15 cellular contexts compared by ENCODE assay signal in genomic region chr19:3712663-3713531, GRCh38. TPM values are rescaled to one million over a fixed set of nuclear protein-coding genes. Genes with fewer than 3 reads are reported as not detected.
DNase-seq lines count a peak whose midpoint lies in the region; ATAC-seq, FAIRE-seq and TF ChIP-seq lines count a peak whose summit lies in the region.
"Had no signal": no experiment of that assay in that cellular context is flagged by ENCODE, and none has a peak within 500 bp of the region (broad histone marks: within the 10 kb centered on the region; RNA-seq: fewer than 3 reads in every experiment).

No MANE protein-coding gene starts in this region.

- H3K27me3 ChIP-seq in Caco-2 (replicated peaks; ENCODE audit: control insufficient read depth, insufficient read depth, low read length) (no peaks in the 10 kb centered on the region), Panc1 (ENCODE audit: control insufficient read depth, insufficient read depth, low read length) (no peaks in the 10 kb centered on the region), rectal smooth muscle tissue (ENCODE audit: control insufficient read depth, insufficient read depth, low read length) (no peaks in the 10 kb centered on the region)
- H3K27me3 ChIP-seq: MG63, neural progenitor cell had no signal

- H3K36me3 ChIP-seq in Caco-2 (ENCODE audit: control insufficient read depth, insufficient read depth, low read length) (no peaks in the 10 kb centered on the region), Panc1 (ENCODE audit: control insufficient read depth, insufficient read depth, low read length) (no peaks in the 10 kb centered on the region), kidney (ENCODE audit: control insufficient read depth in 1 of 2, insufficient read depth in 2 of 2, low read length in 2 of 2) (no peaks in the 10 kb centered on the region), rectal smooth muscle tissue (ENCODE audit: control insufficient read depth, insufficient read depth, low read length) (no peaks in the 10 kb centered on the region)
- H3K36me3 ChIP-seq: BE2C, MG63, neural progenitor cell had no signal

- H3K4me3 ChIP-seq in Caco-2 (ENCODE audit: low read depth, low read length) = no peak overlapping the region
- H3K4me3 ChIP-seq in Panc1 (ENCODE audit: low read depth in 2 of 2, low read length in 2 of 2) = peak overlapping the region in 1 of 2 experiments; percentile 9; a peak in 1 of 4 replicates
- H3K4me3 ChIP-seq in kidney (ENCODE audit: low read length in 2 of 2) = no peak overlapping the region
- H3K4me3 ChIP-seq in rectal smooth muscle tissue (ENCODE audit: low read length) = peak overlapping the region; percentile 32
- H3K4me3 ChIP-seq: MG63, neural progenitor cell had no signal

- no peak for TF ChIP-seq CTCF in Caco-2 (IDR thresholded peaks at IDR 0.05; ENCODE audit: insufficient read depth in 1 of 2, low read depth in 1 of 2, low read length in 1 of 2, severe bottlenecking in 1 of 2, unreplicated experiment in 1 of 2)
- no peak for TF ChIP-seq CTCF in Panc1 (IDR thresholded peaks at IDR 0.05)
- no peak for TF ChIP-seq CTCF in kidney (IDR thresholded peaks at IDR 0.05; ENCODE audit: borderline replicate concordance, extremely low read depth, insufficient read depth)

- H3K9me3 ChIP-seq in Caco-2 (no peaks in the 10 kb centered on the region), Panc1 (ENCODE audit: control insufficient read depth, insufficient read depth, low read depth, low read length) (no peaks in the 10 kb centered on the region), kidney (ENCODE audit: control insufficient read depth in 1 of 2, low read length in 2 of 2) (no peaks in the 10 kb centered on the region)
- H3K9me3 ChIP-seq: BE2C, MG63 had no signal

- BruUV-seq in Caco-2 (replicated peaks; lab: Mats Ljungman, UMichigan) = no TSS peak
- BruUV-seq in Panc1 (replicated peaks; lab: Mats Ljungman, UMichigan) = no TSS peak

- DNase-seq in Caco-2 (peak in 1 of 2 experiments; percentile 24), Panc1 (ENCODE audit: low read depth, low spot score) (no peak), kidney (peak; percentile 80), SK-N-DZ (ENCODE audit: low spot score) (no peak), NCI-H2196 treated with DMSO at 0.1 percent for 48 hours (lab: John Stamatoyannopoulos, UW; ENCODE audit: unreplicated experiment) (no peak)
- no peak for DNase-seq in activated naive CD4-positive, alpha-beta T cell treated with anti-CD3 and anti-CD28 coated beads, Interleukin-2, amount 50 U/mL, for 16 hours
- DNase-seq: activated naive CD8-positive, alpha-beta T cell treated with anti-CD3 and anti-CD28 coated beads, Interleukin-2, amount 50 U/mL, for 24 hours; BE2C; cortex of kidney; MG63; NCI-H2227 treated with DMSO at 0.1 percent for 48 hours had no signal

- no peak overlapping the region for H3K4me3 Mint-ChIP-seq in Caco-2 (ENCODE audit: unreplicated experiment)
- H3K4me3 Mint-ChIP-seq: activated naive CD8-positive, alpha-beta T cell treated with anti-CD3 and anti-CD28 coated beads, Interleukin-2, amount 50 U/mL, for 24 hours; neural progenitor cell had no signal

- H3K27ac ChIP-seq in Panc1 (ENCODE audit: low read length) (no peak overlapping the region), kidney (ENCODE audit: low read depth in 2 of 2, low read length in 2 of 2) (peak overlapping the region; percentile 77 to 83), rectal smooth muscle tissue (ENCODE audit: low read depth, low read length) (no peak overlapping the region)
- H3K27ac ChIP-seq: HL-60, neural progenitor cell had no signal

- no peak for FAIRE-seq in kidney (lab: Jason Lieb, UNC)

- H3K4me1 ChIP-seq in Caco-2 (peaks cover 34% of the 10 kb centered on the region), Panc1 (ENCODE audit: control insufficient read depth, insufficient read depth, low read length) (peaks cover 12% of the 10 kb centered on the region), kidney (ENCODE audit: control insufficient read depth in 1 of 2, insufficient read depth in 1 of 2, low read depth in 1 of 2, low read length in 2 of 2) (peaks cover 0 to 9% of the 10 kb centered on the region in 2 donors), rectal smooth muscle tissue (ENCODE audit: control insufficient read depth, insufficient read depth, low read length) (peaks cover 3% of the 10 kb centered on the region)
- H3K4me1 ChIP-seq: BE2C had no signal

- H3K27me3 Mint-ChIP-seq in Caco-2 (ENCODE audit: insufficient read depth, unreplicated experiment) = no peaks in the 10 kb centered on the region

- in situ Hi-C loops in Panc1 (cut with HindIII; ENCODE audit: low pct_unique_long_range_greater_than_20kb, low sequenced_read_pairs) = no loop called here

- no peaks in the 10 kb centered on the region for H3K9me3 Mint-ChIP-seq in Caco-2 (ENCODE audit: unreplicated experiment)
- H3K9me3 Mint-ChIP-seq: activated naive CD8-positive, alpha-beta T cell treated with anti-CD3 and anti-CD28 coated beads, Interleukin-2, amount 50 U/mL, for 24 hours; neural progenitor cell had no signal

- ATAC-seq in Panc1 = peak; percentile 39; the same call in 1 of the 2 replicates
- no peak for ATAC-seq in GM21390 (IDR thresholded peaks at IDR 0.05; ENCODE audit: unreplicated experiment)
- ATAC-seq: activated naive CD8-positive, alpha-beta T cell treated with anti-CD3 and anti-CD28 coated beads, Interleukin-2, amount 50 U/mL, for 24 hours had no signal

- H3K9ac ChIP-seq in kidney (ENCODE audit: low read length in 2 of 2) = peak overlapping the region in 1 of 2 donors; percentile 28
- H3K9ac ChIP-seq in rectal smooth muscle tissue (ENCODE audit: low read length) = no peak overlapping the region
- H3K9ac ChIP-seq: neural progenitor cell had no signal

- POLR2A ChIA-PET in Caco-2 (lab: Charles Lee) (no interaction called here), Panc1 (lab: Charles Lee) (no interaction called here)

- H3K4me1 Mint-ChIP-seq in Caco-2 (ENCODE audit: low read depth, unreplicated experiment) = peaks cover 15% of the 10 kb centered on the region

- CTCF ChIA-PET in Caco-2 (lab: Charles Lee) (no interaction called here), Panc1 (lab: Charles Lee) (no interaction called here)

- peaks cover 7% of the 10 kb centered on the region for H3K36me3 Mint-ChIP-seq in Caco-2 (ENCODE audit: insufficient read depth, unreplicated experiment)
- H3K36me3 Mint-ChIP-seq: neural progenitor cell had no signal

- intact Hi-C loops in Caco-2 (cut with micrococcal nuclease; ENCODE audit: unreplicated experiment) (no loop called here), Panc1 (cut with micrococcal nuclease; ENCODE audit: unreplicated experiment) (no loop called here), kidney (cut with DNase I) (no loop called here)

- H3K27ac Mint-ChIP-seq in Caco-2 (ENCODE audit: unreplicated experiment) = peak overlapping the region; percentile 3
- H3K27ac Mint-ChIP-seq: activated naive CD8-positive, alpha-beta T cell treated with anti-CD3 and anti-CD28 coated beads, Interleukin-2, amount 50 U/mL, for 24 hours; neural progenitor cell had no signal

RNA-seq across cellular contexts. Expression of gene TJP3, which starts 4.7 kb away (rescaled TPM):
- total RNA-seq in Caco-2 (2022) (79.3 and 83.6 TPM in 2 replicates), Panc1 (2021; ENCODE audit: unreplicated experiment) (2.7 TPM), kidney (26.5 TPM)
- 4.9 TPM for polyA plus RNA-seq in Panc1 (2012; ENCODE audit: insufficient read length)
- 32.5 TPM for polyA plus RNA-seq in kidney (ENCODE audit: insufficient read depth, low read depth, low replicate concordance)
- not detected in 2 replicates for polyA plus RNA-seq in SK-N-DZ (2014; cell fraction: cytosol; rRNA removed)
- polyA plus RNA-seq in SK-N-DZ (2014; cell fraction: nucleus; rRNA removed) = not detected in 2 replicates

RNA-seq across cellular contexts. Expression of gene PIP5K1C, which starts 12.6 kb away (rescaled TPM):
- total RNA-seq in Caco-2 (2022) (24.5 and 27.0 TPM in 2 replicates), Panc1 (2021; ENCODE audit: unreplicated experiment) (30.6 TPM), kidney (35.6 TPM)
- polyA plus RNA-seq in Panc1 (2012; ENCODE audit: insufficient read length) = 27.9 TPM
- polyA plus RNA-seq in kidney (ENCODE audit: insufficient read depth, low read depth, low replicate concordance) = 11.2 TPM
- polyA plus RNA-seq in SK-N-DZ (2014; cell fraction: cytosol; rRNA removed) = 6.6 and 7.8 TPM in 2 replicates
- polyA plus RNA-seq in SK-N-DZ (2014; cell fraction: nucleus; rRNA removed) = 11.8 and 19.5 TPM in 2 replicates

RNA-seq across cellular contexts. Expression of gene APBA3, which starts 48.6 kb away (rescaled TPM):
- total RNA-seq in Caco-2 (2022) (22.1 and 23.5 TPM in 2 replicates), Panc1 (2021; ENCODE audit: unreplicated experiment) (34.0 TPM), kidney (27.5 TPM)
- polyA plus RNA-seq in Panc1 (2012; ENCODE audit: insufficient read length) = 34.0 TPM
- 17.1 TPM for polyA plus RNA-seq in kidney (ENCODE audit: insufficient read depth, low read depth, low replicate concordance)
- 26.0 and 43.3 TPM in 2 replicates for polyA plus RNA-seq in SK-N-DZ (2014; cell fraction: cytosol; rRNA removed)
- polyA plus RNA-seq in SK-N-DZ (2014; cell fraction: nucleus; rRNA removed) = 59.4 and 69.5 TPM in 2 replicates

RNA-seq across cellular contexts. Expression of gene MRPL54, which starts 49.6 kb away (rescaled TPM):
- total RNA-seq in Caco-2 (2022) (46.4 and 54.5 TPM in 2 replicates), Panc1 (2021; ENCODE audit: unreplicated experiment) (42.8 TPM), kidney (57.6 TPM)
- polyA plus RNA-seq in Panc1 (2012; ENCODE audit: insufficient read length) = 36.7 TPM
- polyA plus RNA-seq in kidney (ENCODE audit: insufficient read depth, low read depth, low replicate concordance) = 151 TPM
- polyA plus RNA-seq in SK-N-DZ (2014; cell fraction: cytosol; rRNA removed) = 87.1 and 125 TPM in 2 replicates
- polyA plus RNA-seq in SK-N-DZ (2014; cell fraction: nucleus; rRNA removed) = 44.0 and 57.4 TPM in 2 replicates

RNA-seq across cellular contexts. Expression of gene RAX2, which starts 59.1 kb away (rescaled TPM):
- total RNA-seq in Caco-2 (2022) (not detected in 2 replicates), Panc1 (2021; ENCODE audit: unreplicated experiment) (not detected), kidney (not detected)
- polyA plus RNA-seq in Panc1 (2012; ENCODE audit: insufficient read length) = not detected
- not detected for polyA plus RNA-seq in kidney (ENCODE audit: insufficient read depth, low read depth, low replicate concordance)
- not detected in 2 replicates for polyA plus RNA-seq in SK-N-DZ (2014; cell fraction: cytosol; rRNA removed)
- polyA plus RNA-seq in SK-N-DZ (2014; cell fraction: nucleus; rRNA removed) = not detected in 2 replicates

Comparison
In these comparisons a context has a peak if more than half of its experiments do, and no peak if none do; other contexts are left out.
1. H3K27ac ChIP-seq: peak in kidney (2 of 2); none in Panc1 (single experiment) and rectal smooth muscle tissue (single experiment).